8 cellular contexts compared by ENCODE assay signal in the genomic region with DNA sequence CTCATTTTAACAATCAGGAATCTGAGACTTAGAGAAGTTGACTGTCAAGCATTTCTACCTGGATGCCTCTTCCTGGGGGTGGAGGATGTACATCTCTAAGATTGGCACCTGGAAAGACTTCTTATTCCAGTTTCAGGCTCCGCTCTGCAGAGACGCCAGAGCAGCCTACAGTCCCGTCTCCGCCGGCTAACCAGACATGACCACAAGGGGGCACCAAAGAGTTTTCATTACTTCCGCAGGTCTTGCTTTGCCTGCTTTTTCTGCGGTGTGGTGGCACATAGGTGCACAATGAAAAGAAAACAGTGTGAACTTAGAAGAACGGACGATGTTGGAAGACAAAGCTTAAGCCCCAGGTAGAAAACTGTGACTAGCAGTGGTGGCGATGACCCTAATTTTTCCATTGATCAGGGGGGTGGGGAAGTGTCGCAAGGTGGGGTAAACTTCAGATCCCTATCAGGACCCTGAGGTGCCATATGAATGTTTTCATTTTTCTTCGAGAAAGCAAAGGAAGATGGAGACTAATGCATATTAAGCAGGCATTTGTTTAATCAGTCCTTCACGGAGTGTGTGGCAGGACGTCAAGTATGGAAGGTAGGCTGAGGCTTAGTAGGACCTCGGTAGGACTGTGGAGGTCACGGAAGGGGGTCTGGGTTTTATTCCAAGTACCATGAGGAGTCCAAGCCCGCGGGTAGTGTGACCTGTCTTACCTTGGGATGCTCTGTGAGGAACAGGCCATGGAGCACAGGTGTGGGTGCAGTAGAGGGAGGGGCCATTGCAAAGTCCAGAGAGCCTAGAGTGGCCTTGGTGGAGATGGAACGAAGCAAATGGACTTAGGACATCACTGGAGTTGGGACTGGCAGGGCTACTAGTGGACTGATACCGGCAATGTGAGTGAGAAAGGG.
A peak's percentile ranks its signal among the peaks of the same experiment; 100 is the strongest.
DNase-seq lines count a peak whose midpoint lies in the region; ATAC-seq and TF ChIP-seq lines count a peak whose summit lies in the region.

No MANE protein-coding gene starts in this region.

- CTCF ChIA-PET in CD8-positive, alpha-beta memory T cell (lab: Charles Lee) = interaction anchor here (1.3 kb wide), 1 partner anchor 8 kb away, joined by 3 read pairs; no protein-coding TSS in a partner anchor

- H3K4me3 ChIP-seq in CD8-positive, alpha-beta memory T cell (ENCODE audit: low read length) = no peak overlapping the region
- H3K4me3 ChIP-seq in Peyer's patch = no peak overlapping the region
- H3K4me3 ChIP-seq in thoracic aorta = peak overlapping the region; percentile 10

- peaks cover 0 to 2% (median 0%) of the 10 kb centered on the region in 5 donors for H3K9me3 Mint-ChIP-seq in CD8-positive, alpha-beta memory T cell
- no peaks in the 10 kb centered on the region for H3K9me3 Mint-ChIP-seq in activated T-helper 17 cell treated with anti-CD3 and anti-CD28 coated beads, Interleukin-2, amount 50 U/mL, for 72 hours

- no peaks in the 10 kb centered on the region for H3K27me3 ChIP-seq in CD8-positive, alpha-beta memory T cell (ENCODE audit: insufficient read depth, low read length, poor library complexity, severe bottlenecking)
- H3K27me3 ChIP-seq in Peyer's patch (no peaks in the 10 kb centered on the region), thoracic aorta (replicated peaks; ENCODE audit: insufficient read depth) (no peaks in the 10 kb centered on the region)

- no peak overlapping the region for H3K4me3 Mint-ChIP-seq in CD8-positive, alpha-beta memory T cell
- no peak overlapping the region for H3K4me3 Mint-ChIP-seq in activated T-helper 17 cell treated with anti-CD3 and anti-CD28 coated beads, Interleukin-2, amount 50 U/mL, for 72 hours

- TF ChIP-seq POLR2A in Peyer's patch (IDR thresholded peaks at IDR 0.05) = no peak

- H3K27ac Mint-ChIP-seq in CD8-positive, alpha-beta memory T cell = no peak overlapping the region
- no peak overlapping the region for H3K27ac Mint-ChIP-seq in activated T-helper 17 cell treated with anti-CD3 and anti-CD28 coated beads, Interleukin-2, amount 50 U/mL, for 72 hours

- no peaks in the 10 kb centered on the region for H3K4me1 ChIP-seq in CD8-positive, alpha-beta memory T cell (ENCODE audit: insufficient read depth, low read length)
- H3K4me1 ChIP-seq in Peyer's patch (no peaks in the 10 kb centered on the region), thoracic aorta (ENCODE audit: control insufficient read depth in 1 of 2, low read depth in 2 of 2) (no peaks in the 10 kb centered on the region)

- DNase-seq in CD8-positive, alpha-beta memory T cell = peak; percentile 31 to 65 (median 40)
- peak; percentile 53 for DNase-seq in HuH-7 (ENCODE audit: low spot score)
- DNase-seq in Peyer's patch = peak; percentile 40 to 83 (median 58)
- peak; percentile 39 for DNase-seq in foreskin melanocyte
- peak; percentile 61 for DNase-seq in omental fat pad (ENCODE audit: low spot score)
- peak; percentile 25 for DNase-seq in thoracic aorta (ENCODE audit: low spot score)

- POLR2A ChIA-PET in CD8-positive, alpha-beta memory T cell (lab: Charles Lee) = no interaction called here

- TF ChIP-seq CTCF in Peyer's patch (IDR thresholded peaks at IDR 0.05) = peak; percentile 41 to 74 (median 60)
- no peak for TF ChIP-seq CTCF in omental fat pad (IDR thresholded peaks at IDR 0.05)
- peak; percentile 83 for TF ChIP-seq CTCF in thoracic aorta (IDR thresholded peaks at IDR 0.05)

- ATAC-seq in GM19438 (IDR thresholded peaks at IDR 0.05; ENCODE audit: low read depth, unreplicated experiment) (peak; percentile 81), omental fat pad (ENCODE audit: low FRiP score) (no peak), thoracic aorta (ENCODE audit: insufficient number of reproducible peaks, low FRiP score, low read depth) (no peak)
- peak; percentile 78 for ATAC-seq in activated T-helper 17 cell treated with anti-CD3 and anti-CD28 coated beads, Interleukin-2, amount 50 U/mL, for 72 hours (replicated peaks)

- no peaks in the 10 kb centered on the region for H3K9me3 ChIP-seq in CD8-positive, alpha-beta memory T cell (ENCODE audit: low read length)
- H3K9me3 ChIP-seq in Peyer's patch (no peaks in the 10 kb centered on the region), thoracic aorta (no peaks in the 10 kb centered on the region)

- H3K36me3 Mint-ChIP-seq in CD8-positive, alpha-beta memory T cell = no peaks in the 10 kb centered on the region
- H3K36me3 Mint-ChIP-seq in activated T-helper 17 cell treated with anti-CD3 and anti-CD28 coated beads, Interleukin-2, amount 50 U/mL, for 72 hours (ENCODE audit: low read depth) = no peaks in the 10 kb centered on the region

- peaks cover 12 to 61% of the 10 kb centered on the region in 2 donors for H3K27me3 Mint-ChIP-seq in CD8-positive, alpha-beta memory T cell
- H3K27me3 Mint-ChIP-seq in activated T-helper 17 cell treated with anti-CD3 and anti-CD28 coated beads, Interleukin-2, amount 50 U/mL, for 72 hours = peaks cover 24% of the 10 kb centered on the region

- H3K4me1 Mint-ChIP-seq in CD8-positive, alpha-beta memory T cell = peaks cover 0 to 8% (median 7%) of the 10 kb centered on the region in 3 donors
- peaks cover 6% of the 10 kb centered on the region for H3K4me1 Mint-ChIP-seq in activated T-helper 17 cell treated with anti-CD3 and anti-CD28 coated beads, Interleukin-2, amount 50 U/mL, for 72 hours

- no peaks in the 10 kb centered on the region for H3K36me3 ChIP-seq in CD8-positive, alpha-beta memory T cell (ENCODE audit: insufficient read depth, low read length)
- H3K36me3 ChIP-seq in Peyer's patch = no peaks in the 10 kb centered on the region
- no peaks in the 10 kb centered on the region for H3K36me3 ChIP-seq in thoracic aorta

- no peak overlapping the region for H3K27ac ChIP-seq in CD8-positive, alpha-beta memory T cell (ENCODE audit: low read depth, low read length)
- H3K27ac ChIP-seq in Peyer's patch (no peak overlapping the region), thoracic aorta (no peak overlapping the region)

Comparison
In these comparisons a context has a peak if more than half of its experiments do, and no peak if none do; other contexts are left out.
1. ATAC-seq: peak in GM19438 (single experiment) and activated T-helper 17 cell treated with anti-CD3 and anti-CD28 coated beads, Interleukin-2, amount 50 U/mL, for 72 hours (single experiment); none in omental fat pad (single experiment) and thoracic aorta (single experiment).
2. CTCF ChIP-seq: peak in Peyer's patch (6 of 6) and thoracic aorta (single experiment); none in omental fat pad (0 of 3).
3. Peak in every context shown above with its lines, with median percentiles within 50 percentile points of each other: DNase-seq.